Comparison of ENCODE assay signal across 8 cellular contexts in the genomic region with DNA sequence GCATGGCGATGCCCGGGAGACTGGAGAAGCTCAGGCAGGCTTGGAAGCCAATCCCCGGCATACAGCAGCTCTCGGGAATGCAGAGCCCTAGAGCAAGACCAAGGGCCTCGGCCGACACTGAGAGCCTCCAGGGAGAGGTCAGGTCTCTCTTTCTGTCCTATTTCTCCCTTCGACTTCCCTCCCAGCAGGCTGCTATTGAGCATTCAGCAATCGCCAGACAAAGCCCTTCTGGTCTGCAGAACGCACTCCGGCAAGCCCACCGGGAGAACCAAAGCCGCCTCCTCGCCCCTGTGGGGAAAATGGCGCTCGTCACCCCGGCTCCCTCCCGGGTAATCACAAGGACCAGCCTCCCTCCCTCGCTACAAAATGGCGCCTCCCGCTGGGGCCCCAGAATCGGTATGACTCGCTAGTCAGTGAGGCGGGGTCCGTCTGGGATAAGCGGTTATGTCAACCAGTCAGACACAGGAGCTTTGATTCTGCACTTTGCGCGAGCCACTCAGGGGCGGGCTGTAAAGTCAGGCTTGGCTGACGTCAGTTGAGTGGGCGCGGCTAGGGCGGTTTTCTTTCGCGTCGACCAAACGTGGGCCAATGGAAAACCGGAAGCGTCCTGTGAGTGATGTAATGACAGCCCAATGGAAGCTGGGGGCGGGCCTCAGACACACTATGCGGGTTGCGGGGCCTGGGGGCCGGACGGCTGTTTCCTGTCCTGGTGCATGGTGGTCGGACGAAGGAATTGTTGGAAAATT. TPM values are rescaled to one million over a fixed set of nuclear protein-coding genes. Genes with fewer than 3 reads are reported as not detected.
DNase-seq lines count a peak whose midpoint lies in the region; ATAC-seq lines count a peak whose summit lies in the region.

A gene (plus strand): TSS at position 691 of the 746 bp plus-strand sequence. CDS start 10,297 bp downstream, outside the sequence.

- H3K27me3 ChIP-seq in NT2/D1 (ENCODE audit: insufficient read depth, insufficient read length) (no peaks in the 10 kb centered on the region), endocrine pancreas (ENCODE audit: control insufficient read depth, insufficient read depth, low read length) (no peaks in the 10 kb centered on the region), mesenchymal stem cell (ENCODE audit: control insufficient read depth in 1 of 2, insufficient read depth in 1 of 2, low read length in 2 of 2) (no peaks in the 10 kb centered on the region)

- H3K9me3 ChIP-seq in NT2/D1 (ENCODE audit: insufficient read depth, low read length) (no peaks in the 10 kb centered on the region), endocrine pancreas (ENCODE audit: control insufficient read depth, low read length) (no peaks in the 10 kb centered on the region), mesenchymal stem cell (ENCODE audit: control insufficient read depth, low read length) (no peaks in the 10 kb centered on the region)

- H2AFZ ChIP-seq in mesenchymal stem cell (ENCODE audit: low read depth, low read length): peak within 1 kb of the TSS; percentile 7

- H2BK15ac ChIP-seq in mesenchymal stem cell (ENCODE audit: low read depth, poor library complexity, severe bottlenecking): no peak within 1 kb of the TSS

- H3K4me1 ChIP-seq in NT2/D1 (ENCODE audit: insufficient read depth, insufficient read length): no peaks in the 10 kb centered on the region
- no peaks in the 10 kb centered on the region for H3K4me1 ChIP-seq in endocrine pancreas (ENCODE audit: control insufficient read depth, insufficient read depth, low read length)
- H3K4me1 ChIP-seq in mesenchymal stem cell (ENCODE audit: control insufficient read depth, insufficient read depth, low read depth, low read length): peaks cover 5% of the 10 kb centered on the region

- peak; percentile 82 for ATAC-seq in GM21381 (IDR thresholded peaks at IDR 0.05; ENCODE audit: unreplicated experiment)
- peak; percentile 90 for ATAC-seq in activated CD8-positive, alpha-beta memory T cell treated with anti-CD3 and anti-CD28 coated beads, Interleukin-2, amount 10 ng/mL, durations not matched to agents 7 days and 5 days

- under 1% methylated on average over 45 of the region's 45 CpGs for WGBS in mesenchymal stem cell

- H3K27ac ChIP-seq in mesenchymal stem cell (ENCODE audit: low read length, poor library complexity, severe bottlenecking): peak within 1 kb of the TSS; percentile 100

- H3K9ac ChIP-seq in NT2/D1 (ENCODE audit: insufficient read length, low read depth) (peak within 1 kb of the TSS; percentile 98), endocrine pancreas (ENCODE audit: control insufficient read depth, insufficient read depth, low read length) (peak within 1 kb of the TSS; percentile 87), mesenchymal stem cell (ENCODE audit: low read length) (peak within 1 kb of the TSS; percentile 100)

- no peaks in the 10 kb centered on the region for H3K36me3 ChIP-seq in NT2/D1 (ENCODE audit: insufficient read depth, insufficient read length, low read length)
- H3K36me3 ChIP-seq in endocrine pancreas (ENCODE audit: control insufficient read depth, insufficient read depth, low read length): no peaks in the 10 kb centered on the region
- no peaks in the 10 kb centered on the region for H3K36me3 ChIP-seq in mesenchymal stem cell (ENCODE audit: control insufficient read depth in 1 of 2, insufficient read depth in 2 of 2, low read depth in 1 of 2, low read length in 2 of 2)

- peak within 1 kb of the TSS; percentile 82 to 99 for H3K14ac ChIP-seq in mesenchymal stem cell (ENCODE audit: low read length in 2 of 2)

- H3K4me1 Mint-ChIP-seq in activated CD8-positive, alpha-beta memory T cell treated with anti-CD3 and anti-CD28 coated beads, Interleukin-2, amount 10 ng/mL, durations not matched to agents 7 days and 5 days: peaks cover 32% of the 10 kb centered on the region

- H3K27ac Mint-ChIP-seq in activated CD8-positive, alpha-beta memory T cell treated with anti-CD3 and anti-CD28 coated beads, Interleukin-2, amount 10 ng/mL, durations not matched to agents 7 days and 5 days: peak within 1 kb of the TSS; percentile 99

- peaks cover 11% of the 10 kb centered on the region for H3K36me3 Mint-ChIP-seq in activated CD8-positive, alpha-beta memory T cell treated with anti-CD3 and anti-CD28 coated beads, Interleukin-2, amount 10 ng/mL, durations not matched to agents 7 days and 5 days

- H2BK5ac ChIP-seq in mesenchymal stem cell (ENCODE audit: low read depth, low read length, poor library complexity, severe bottlenecking): peak within 1 kb of the TSS; percentile 99

- H4K91ac ChIP-seq in mesenchymal stem cell (ENCODE audit: low read length): peak within 1 kb of the TSS; percentile 99

- peak within 1 kb of the TSS; percentile 97 for H3K4me3 Mint-ChIP-seq in activated CD8-positive, alpha-beta memory T cell treated with anti-CD3 and anti-CD28 coated beads, Interleukin-2, amount 10 ng/mL, durations not matched to agents 7 days and 5 days

- H2AK5ac ChIP-seq in mesenchymal stem cell (ENCODE audit: low read length, severe bottlenecking): peak within 1 kb of the TSS; percentile 99

- DNase-seq in COR-L47 (lab: John Stamatoyannopoulos, UW): peak; percentile 100
- DNase-seq in HUDEP-2 (lab: John Stamatoyannopoulos, UW; ENCODE audit: unreplicated experiment in 76 of 76): peak; percentile 72 to 100 (median 99)
- DNase-seq in NT2/D1 (ENCODE audit: low read depth, low spot score): peak; percentile 100
- DNase-seq in activated CD8-positive, alpha-beta memory T cell treated with anti-CD3 and anti-CD28 coated beads, Interleukin-2, amount 10 ng/mL, durations not matched to agents 7 days and 5 days: peak; percentile 100
- peak; percentile 100 for DNase-seq in mesenchymal stem cell
- DNase-seq in stimulated activated CD8-positive, alpha-beta memory T cell treated with anti-CD3 and anti-CD28 coated beads, Interleukin-12 subunit alpha, Interleukin-12 subunit beta, amount 100 ng/mL, for 4 hours (ENCODE audit: low read depth): peak; percentile 99

- H4K8ac ChIP-seq in mesenchymal stem cell (ENCODE audit: low read length): peak within 1 kb of the TSS; percentile 97

- H3K27me3 Mint-ChIP-seq in activated CD8-positive, alpha-beta memory T cell treated with anti-CD3 and anti-CD28 coated beads, Interleukin-2, amount 10 ng/mL, durations not matched to agents 7 days and 5 days: no peaks in the 10 kb centered on the region

- H3K18ac ChIP-seq in mesenchymal stem cell (ENCODE audit: low read depth in 1 of 2, low read length in 2 of 2): peak within 1 kb of the TSS; percentile 99 to 100

- CTCF ChIA-PET in activated CD8-positive, alpha-beta memory T cell treated with anti-CD3 and anti-CD28 coated beads, Interleukin-2, amount 10 ng/mL, durations not matched to agents 7 days and 5 days (lab: Charles Lee): interaction anchor here (0.6 to 4.3 kb wide), 15 partner anchors 11 to 295 kb away, joined by 3 to 21 read pairs (median 4); a partner anchor contains a TSS

- no peaks in the 10 kb centered on the region for H3K9me3 Mint-ChIP-seq in activated CD8-positive, alpha-beta memory T cell treated with anti-CD3 and anti-CD28 coated beads, Interleukin-2, amount 10 ng/mL, durations not matched to agents 7 days and 5 days (ENCODE audit: low read depth)

- no peak within 1 kb of the TSS for H2BK12ac ChIP-seq in mesenchymal stem cell (ENCODE audit: low read length in 2 of 2)

- peak within 1 kb of the TSS; percentile 86 for H3K4me3 ChIP-seq in NT2/D1 (ENCODE audit: insufficient read length, low read depth)
- H3K4me3 ChIP-seq in endocrine pancreas (ENCODE audit: control insufficient read depth, insufficient read depth, low read length): peak within 1 kb of the TSS; percentile 98
- peak within 1 kb of the TSS; percentile 78 to 97 for H3K4me3 ChIP-seq in mesenchymal stem cell (ENCODE audit: insufficient read depth in 1 of 2, low read depth in 1 of 2, low read length in 2 of 2)

- H3K4me2 ChIP-seq in mesenchymal stem cell (ENCODE audit: low read length, poor library complexity, severe bottlenecking): peak within 1 kb of the TSS; percentile 70

- H2BK120ac ChIP-seq in mesenchymal stem cell (ENCODE audit: low read depth, low read length): peak within 1 kb of the TSS; percentile 79

- H3K79me1 ChIP-seq in mesenchymal stem cell (replicated peaks; ENCODE audit: low read length, poor library complexity, severe bottlenecking): no peaks in the 10 kb centered on the region

- peak within 1 kb of the TSS; percentile 98 to 100 for H3K4ac ChIP-seq in mesenchymal stem cell (ENCODE audit: low read depth in 1 of 2, low read length in 2 of 2)

- H3K23ac ChIP-seq in mesenchymal stem cell (ENCODE audit: low read length in 2 of 2): peak within 1 kb of the TSS in 1 of 2 experiments; percentile 90

RNA-seq across cellular contexts. Expression of the gene that starts here (rescaled TPM):
- 10 to 100 TPM; 39.5 to 44.2 TPM for total RNA-seq in activated CD8-positive, alpha-beta memory T cell treated with anti-CD3 and anti-CD28 coated beads, Interleukin-2, amount 10 ng/mL, durations not matched to agents 7 days and 5 days
- 12.3 TPM for polyA plus RNA-seq in mesenchymal stem cell (2013, experiment 1 of 2)
- 11.8 TPM for polyA plus RNA-seq in mesenchymal stem cell (2013, experiment 2 of 2)

Comparison
In these comparisons a context has a peak if more than half of its experiments do, and no peak if none do; other contexts are left out.
1. Peak in every context shown above with its lines: DNase-seq, ATAC-seq, H3K4me3 ChIP-seq and H3K27ac ChIP-seq.